ENCODE assay signal across 8 cellular contexts in the genomic region with DNA sequence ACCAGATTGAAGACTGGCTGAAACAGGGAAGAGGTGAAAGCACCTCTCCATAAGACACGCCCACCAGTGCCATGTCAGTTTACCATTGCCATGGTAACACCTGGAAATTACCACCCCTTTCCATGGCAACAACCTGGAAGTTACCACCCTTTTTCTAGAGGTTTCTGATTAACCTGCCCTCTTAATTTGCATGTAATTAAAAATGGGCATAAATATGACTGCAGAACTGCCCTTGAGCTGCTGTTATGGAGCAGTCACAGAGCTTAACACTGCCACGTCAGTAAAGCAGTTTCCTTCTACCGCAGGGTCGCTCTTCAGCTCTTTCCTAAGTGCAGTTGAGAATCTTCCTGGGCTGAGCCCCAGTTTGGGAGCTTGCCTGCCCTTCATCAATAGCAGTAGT. TPM values are rescaled to one million over a fixed set of nuclear protein-coding genes. Genes with fewer than 3 reads are reported as not detected.
DNase-seq lines count a peak whose midpoint lies in the region; ATAC-seq lines count a peak whose summit lies in the region.

No MANE protein-coding gene starts in this region.

- H3K4me1 Mint-ChIP-seq in activated CD8-positive, alpha-beta memory T cell treated with anti-CD3 and anti-CD28 coated beads, Interleukin-2, amount 10 ng/mL, durations not matched to agents 7 days and 5 days = peaks cover 71% of the 10 kb centered on the region

- DNase-seq in activated CD8-positive, alpha-beta memory T cell treated with anti-CD3 and anti-CD28 coated beads, Interleukin-2, amount 10 ng/mL, durations not matched to agents 7 days and 5 days = peak; percentile 59
- DNase-seq in activated CD8-positive, alpha-beta memory T cell treated with anti-CD3 and anti-CD28 coated beads, Interleukin-2, amount 50 U/mL, for 48 hours = no peak
- DNase-seq in left lobe of liver (ENCODE audit: low spot score) = no peak
- no peak for DNase-seq in NK-92 (lab: John Stamatoyannopoulos, UW; ENCODE audit: unreplicated experiment)
- no peak for DNase-seq in KG1 (lab: John Stamatoyannopoulos, UW)
- DNase-seq in AG08396 (ENCODE audit: low spot score) = no peak

- H3K27ac Mint-ChIP-seq in activated CD8-positive, alpha-beta memory T cell treated with anti-CD3 and anti-CD28 coated beads, Interleukin-2, amount 10 ng/mL, durations not matched to agents 7 days and 5 days = peak overlapping the region; percentile 100

- peak overlapping the region; percentile 4 for H3K4me3 Mint-ChIP-seq in activated CD8-positive, alpha-beta memory T cell treated with anti-CD3 and anti-CD28 coated beads, Interleukin-2, amount 10 ng/mL, durations not matched to agents 7 days and 5 days

- CTCF ChIA-PET in activated CD8-positive, alpha-beta memory T cell treated with anti-CD3 and anti-CD28 coated beads, Interleukin-2, amount 10 ng/mL, durations not matched to agents 7 days and 5 days (lab: Charles Lee) = interaction anchor here (1.1 to 5.5 kb wide), 4 partner anchors 9 to 55 kb away, joined by 3 to 53 read pairs (median 6); a partner anchor contains a TSS

- H3K9me3 Mint-ChIP-seq in activated CD8-positive, alpha-beta memory T cell treated with anti-CD3 and anti-CD28 coated beads, Interleukin-2, amount 10 ng/mL, durations not matched to agents 7 days and 5 days (ENCODE audit: low read depth) = no peaks in the 10 kb centered on the region

- peaks cover 2% of the 10 kb centered on the region for H3K36me3 Mint-ChIP-seq in activated CD8-positive, alpha-beta memory T cell treated with anti-CD3 and anti-CD28 coated beads, Interleukin-2, amount 10 ng/mL, durations not matched to agents 7 days and 5 days

- ATAC-seq in activated CD8-positive, alpha-beta memory T cell treated with anti-CD3 and anti-CD28 coated beads, Interleukin-2, amount 10 ng/mL, durations not matched to agents 7 days and 5 days = peak; percentile 20
- ATAC-seq in HG02970 (IDR thresholded peaks at IDR 0.05; ENCODE audit: low FRiP score, unreplicated experiment) (peak; percentile 43), left lobe of liver (peak; percentile 6)
- ATAC-seq in activated CD4-positive, CD25-positive, alpha-beta regulatory T cell treated with anti-CD3 and anti-CD28 coated beads, Interleukin-2, amount 50 U/mL, for 24 hours = peak; percentile 50 to 53

- no peaks in the 10 kb centered on the region for H3K27me3 Mint-ChIP-seq in activated CD8-positive, alpha-beta memory T cell treated with anti-CD3 and anti-CD28 coated beads, Interleukin-2, amount 10 ng/mL, durations not matched to agents 7 days and 5 days

RNA-seq across cellular contexts. Expression of a gene that starts 55.2 kb away (rescaled TPM):
- total RNA-seq in activated CD8-positive, alpha-beta memory T cell treated with anti-CD3 and anti-CD28 coated beads, Interleukin-2, amount 10 ng/mL, durations not matched to agents 7 days and 5 days = 10 to 100 TPM; 45.5 to 61.5 TPM
- 11.2 TPM for total RNA-seq in left lobe of liver
